In the genomic region with DNA sequence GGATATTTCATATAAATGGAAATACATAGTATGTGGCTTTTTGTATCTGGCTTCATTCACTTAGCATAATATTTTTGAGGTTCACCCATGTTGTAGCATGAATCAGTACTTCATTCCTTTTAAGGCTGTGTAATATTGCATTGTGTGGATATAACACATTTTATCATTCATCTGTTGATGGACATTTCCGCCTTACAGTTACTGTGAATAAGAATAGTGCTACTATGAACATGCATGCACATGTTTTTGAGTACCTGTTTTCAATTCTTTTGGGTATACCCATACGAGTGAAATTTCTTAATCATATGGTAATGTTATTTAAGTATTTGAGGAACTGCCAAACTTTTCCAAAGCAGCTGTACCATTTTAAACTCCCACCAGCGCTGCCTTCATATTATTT, we compare ENCODE assay signal across 27 cellular contexts.
"Had no signal": no experiment of that assay in that cellular context is flagged by ENCODE, and none has a peak within 500 bp of the region (broad histone marks: within the 10 kb centered on the region; RNA-seq: fewer than 3 reads in every experiment).

No MANE protein-coding gene starts in this region.

- H3K4me1 Mint-ChIP-seq: activated T-helper 17 cell treated with anti-CD3 and anti-CD28 coated beads, Interleukin-2, amount 50 U/mL, for 72 hours; endodermal cell; immature natural killer cell; natural killer cell had no signal

- H3K36me3 Mint-ChIP-seq: immature natural killer cell, natural killer cell had no signal

- H3K27ac Mint-ChIP-seq: activated CD4-positive, alpha-beta memory T cell treated with anti-CD3 and anti-CD28 coated beads for 36 hours; activated CD4-positive, alpha-beta T cell treated with anti-CD3 and anti-CD28 coated beads, Interleukin-2, amount 10 ng/mL, durations not matched to agents 24 days and 14 days; activated naive CD4-positive, alpha-beta T cell treated with anti-CD3 and anti-CD28 coated beads, Interleukin-2, amount 50 U/mL, for 24 hours; activated naive CD8-positive, alpha-beta T cell treated with anti-CD3 and anti-CD28 coated beads, Interleukin-2, amount 50 U/mL, for 24 hours; activated T-cell treated with anti-CD3 and anti-CD28 coated beads, Interleukin-2, amount 50 U/mL, for 24 hours; activated T-helper 17 cell treated with anti-CD3 and anti-CD28 coated beads, Interleukin-2, amount 50 U/mL, for 72 hours; endodermal cell; immature natural killer cell; natural killer cell; T-helper 1 cell treated with Interleukin-12 subunit alpha and Interleukin-12 subunit beta and Interleukin-4 antibody, amounts not matched to agents 30 μg/mL and 1 μg/mL, for 36 hours had no signal

- H3K4me3 Mint-ChIP-seq: activated CD4-positive, alpha-beta memory T cell treated with anti-CD3 and anti-CD28 coated beads for 36 hours; activated CD4-positive, alpha-beta T cell treated with anti-CD3 and anti-CD28 coated beads, Interleukin-2, amount 10 ng/mL, durations not matched to agents 24 days and 14 days; activated naive CD4-positive, alpha-beta T cell treated with anti-CD3 and anti-CD28 coated beads, Interleukin-2, amount 50 U/mL, for 24 hours; activated naive CD8-positive, alpha-beta T cell treated with anti-CD3 and anti-CD28 coated beads, Interleukin-2, amount 50 U/mL, for 24 hours; activated T-cell treated with anti-CD3 and anti-CD28 coated beads, Interleukin-2, amount 50 U/mL, for 24 hours; activated T-helper 17 cell treated with anti-CD3 and anti-CD28 coated beads, Interleukin-2, amount 50 U/mL, for 72 hours; endodermal cell; immature natural killer cell; natural killer cell; T-helper 1 cell treated with Interleukin-12 subunit alpha and Interleukin-12 subunit beta and Interleukin-4 antibody, amounts not matched to agents 30 μg/mL and 1 μg/mL, for 36 hours had no signal

- H3K4me3 ChIP-seq: heart left ventricle, right atrium auricular region, spleen, testis, transverse colon had no signal

- H3K27me3 Mint-ChIP-seq: activated CD4-positive, alpha-beta memory T cell treated with anti-CD3 and anti-CD28 coated beads for 36 hours; activated CD4-positive, alpha-beta T cell treated with anti-CD3 and anti-CD28 coated beads, Interleukin-2, amount 10 ng/mL, durations not matched to agents 24 days and 14 days; activated naive CD4-positive, alpha-beta T cell treated with anti-CD3 and anti-CD28 coated beads, Interleukin-2, amount 50 U/mL, for 24 hours; activated naive CD8-positive, alpha-beta T cell treated with anti-CD3 and anti-CD28 coated beads, Interleukin-2, amount 50 U/mL, for 24 hours; activated T-helper 17 cell treated with anti-CD3 and anti-CD28 coated beads, Interleukin-2, amount 50 U/mL, for 72 hours had no signal

- H3K9me3 Mint-ChIP-seq: activated CD4-positive, alpha-beta memory T cell treated with anti-CD3 and anti-CD28 coated beads for 36 hours; activated CD4-positive, alpha-beta T cell treated with anti-CD3 and anti-CD28 coated beads, Interleukin-2, amount 10 ng/mL, durations not matched to agents 24 days and 14 days; activated naive CD4-positive, alpha-beta T cell treated with anti-CD3 and anti-CD28 coated beads, Interleukin-2, amount 50 U/mL, for 24 hours; activated naive CD8-positive, alpha-beta T cell treated with anti-CD3 and anti-CD28 coated beads, Interleukin-2, amount 50 U/mL, for 24 hours; activated T-cell treated with anti-CD3 and anti-CD28 coated beads, Interleukin-2, amount 50 U/mL, for 24 hours; activated T-helper 17 cell treated with anti-CD3 and anti-CD28 coated beads, Interleukin-2, amount 50 U/mL, for 72 hours; immature natural killer cell; natural killer cell; T-helper 1 cell treated with Interleukin-12 subunit alpha and Interleukin-12 subunit beta and Interleukin-4 antibody, amounts not matched to agents 30 μg/mL and 1 μg/mL, for 36 hours had no signal

- ATAC-seq: activated naive CD8-positive, alpha-beta T cell treated with anti-CD3 and anti-CD28 coated beads, Interleukin-2, amount 50 U/mL, for 24 hours; activated T-helper 17 cell treated with anti-CD3 and anti-CD28 coated beads, Interleukin-2, amount 50 U/mL, for 72 hours; heart left ventricle; natural killer cell had no signal

- H3K27me3 ChIP-seq: right atrium auricular region, spleen, testis, transverse colon had no signal

- H3K36me3 ChIP-seq: right atrium auricular region, transverse colon, WERI-Rb-1 had no signal

- DNase-seq: activated CD4-positive, alpha-beta memory T cell treated with anti-CD3 and anti-CD28 coated beads for 36 hours; activated CD4-positive, alpha-beta T cell treated with anti-CD3 and anti-CD28 coated beads, Interleukin-2, amount 10 ng/mL, durations not matched to agents 24 days and 14 days; activated CD4-positive, CD25-positive, alpha-beta regulatory T cell treated with anti-CD3 and anti-CD28 coated beads, Interleukin-2, amount 50 U/mL, for 72 hours; activated CD8-positive, alpha-beta memory T cell treated with anti-CD3 and anti-CD28 coated beads, Interleukin-2, amount 50 U/mL, for 4 hours; activated gamma-delta T cell treated with Interleukin-2 at 50 U/mL for 16 hours; activated naive CD8-positive, alpha-beta T cell treated with anti-CD3 and anti-CD28 coated beads, Interleukin-2, amount 50 U/mL, for 24 hours; activated T-cell treated with anti-CD3 and anti-CD28 coated beads, Interleukin-2, amount 50 U/mL, for 24 hours; amygdala; central memory CD4-positive, alpha-beta T cell; endodermal cell; heart left ventricle; hypothalamus; immature natural killer cell; mesendoderm; natural killer cell; spleen; stimulated activated CD4-positive, alpha-beta T cell treated with anti-CD3 and anti-CD28 coated beads, Interleukin-2, amount 100 ng/mL, for 48 hours; stimulated activated naive CD4-positive, alpha-beta T cell treated with Interleukin-2 at 50 U/mL for 16 hours; SW 1271; T1000; testis; transverse colon; WERI-Rb-1 had no signal
